In genomic region chr6:152271681-152272464, GRCh38 we compare ENCODE assay signal across 8 cellular contexts.
DNase-seq lines count a peak whose midpoint lies in the region; ATAC-seq and TF ChIP-seq lines count a peak whose summit lies in the region.

No MANE protein-coding gene starts in this region.

- DNase-seq in AG08396 (ENCODE audit: low spot score) (peak; percentile 14), right cardiac atrium (peak; percentile 55 to 82 (median 76)), aorta (peak in 1 of 2 donors; percentile 70), T1000 (lab: John Stamatoyannopoulos, UW) (no peak)
- DNase-seq in effector CD4-positive, alpha-beta T cell = no peak
- no peak for DNase-seq in stimulated activated CD4-positive, alpha-beta T cell treated with anti-CD3 and anti-CD28 coated beads, Interleukin-1b, Interleukin-23, amount 100 ng/mL, for 48 hours

- H3K36me3 ChIP-seq in OCI-LY3 (replicated peaks; ENCODE audit: low read depth, low read length) = no peaks in the 10 kb centered on the region
- H3K36me3 ChIP-seq in aorta (ENCODE audit: control insufficient read depth in 1 of 2, insufficient read depth in 2 of 2, low read length in 1 of 2) = peaks cover 0 to 2% of the 10 kb centered on the region in 2 donors

- H3K4me2 ChIP-seq in OCI-LY3 (ENCODE audit: low read length) = peak overlapping the region; percentile 41

- H3K27me3 ChIP-seq in OCI-LY3 (ENCODE audit: low read depth, low read length) = peaks cover 14% of the 10 kb centered on the region; the same call in 1 of the 2 replicates
- no peaks in the 10 kb centered on the region for H3K27me3 ChIP-seq in right cardiac atrium (ENCODE audit: control insufficient read depth, insufficient read depth)
- no peaks in the 10 kb centered on the region for H3K27me3 ChIP-seq in aorta (ENCODE audit: control insufficient read depth in 1 of 2, insufficient read depth in 2 of 2, low read length in 1 of 2)

- H3K4me1 ChIP-seq in OCI-LY3 (ENCODE audit: low read length) = peaks cover 14% of the 10 kb centered on the region
- peaks cover 11% of the 10 kb centered on the region for H3K4me1 ChIP-seq in right cardiac atrium (ENCODE audit: control insufficient read depth, insufficient read depth, low read length)
- H3K4me1 ChIP-seq in aorta (ENCODE audit: control insufficient read depth in 1 of 2, insufficient read depth in 2 of 2, low read length in 2 of 2) = peaks cover 5 to 8% of the 10 kb centered on the region in 2 donors

- intact Hi-C loops in right cardiac atrium (cut with DNase I) = no loop called here
- intact Hi-C loops in aorta (cut with DNase I) = loop anchor here in 1 of 2 donors (10.0 kb wide), 1 partner anchor 57 kb away; no protein-coding TSS in a partner anchor

- ATAC-seq in GM21390 (IDR thresholded peaks at IDR 0.05; ENCODE audit: unreplicated experiment) (peak; percentile 71), right cardiac atrium (peak; percentile 88 to 91), aorta (ENCODE audit: low FRiP score) (peak; percentile 89)

- no peak overlapping the region for H3K9ac ChIP-seq in OCI-LY3 (ENCODE audit: low read length)

- H3K9me3 ChIP-seq in OCI-LY3 (ENCODE audit: insufficient read depth, low read length) = no peaks in the 10 kb centered on the region
- H3K9me3 ChIP-seq in right cardiac atrium (ENCODE audit: control insufficient read depth, low read length) = no peaks in the 10 kb centered on the region
- no peaks in the 10 kb centered on the region for H3K9me3 ChIP-seq in aorta (ENCODE audit: control insufficient read depth, low read length)

- WGBS in right cardiac atrium = 21% methylated on average over 7 of the region's 7 CpGs
- 1 to 4% methylated on average over 7 of the region's 7 CpGs for WGBS in aorta, 2 donors

- H3K79me2 ChIP-seq in OCI-LY3 (ENCODE audit: low read length) = no peaks in the 10 kb centered on the region

- H3K27ac ChIP-seq in OCI-LY3 (ENCODE audit: low read length) (no peak overlapping the region), right cardiac atrium (ENCODE audit: low read length) (peak overlapping the region; percentile 70), aorta (ENCODE audit: low read depth in 1 of 2, low read length in 2 of 2) (peak overlapping the region; percentile 31 to 51)

- H2AFZ ChIP-seq in OCI-LY3 (ENCODE audit: low read depth, low read length) = no peak overlapping the region

- no peaks in the 10 kb centered on the region for H4K20me1 ChIP-seq in OCI-LY3 (ENCODE audit: insufficient read depth, low read length)

- TF ChIP-seq CTCF in OCI-LY3 (IDR thresholded peaks at IDR 0.05; ENCODE audit: low read depth, low read length) = peak; percentile 22; the same call in 1 of the 2 replicates

- H3K4me3 ChIP-seq in OCI-LY3 (ENCODE audit: low read length) (no peak overlapping the region), right cardiac atrium (ENCODE audit: low read length) (no peak overlapping the region), aorta (ENCODE audit: low read length in 2 of 2) (no peak overlapping the region)

Comparison
In these comparisons a context has a peak if more than half of its experiments do, and no peak if none do; other contexts are left out.
1. DNase-seq: peak in AG08396 (single experiment) and right cardiac atrium (3 of 3); none in effector CD4-positive, alpha-beta T cell (single experiment), T1000 (single experiment) and stimulated activated CD4-positive, alpha-beta T cell treated with anti-CD3 and anti-CD28 coated beads, Interleukin-1b, Interleukin-23, amount 100 ng/mL, for 48 hours (single experiment).
2. Peak in every context shown above with its lines, with median percentiles within 50 percentile points of each other: ATAC-seq.